9 cellular contexts compared by ENCODE assay signal in genomic region chr5:80399553-80400239, GRCh38. TPM values are rescaled to one million over a fixed set of nuclear protein-coding genes. Genes with fewer than 3 reads are reported as not detected.
DNase-seq lines count a peak whose midpoint lies in the region; ATAC-seq and TF ChIP-seq lines count a peak whose summit lies in the region.
"Had no signal": no experiment of that assay in that cellular context is flagged by ENCODE, and none has a peak within 500 bp of the region (broad histone marks: within the 10 kb centered on the region; RNA-seq: fewer than 3 reads in every experiment).

No MANE protein-coding gene starts in this region.

- no peak overlapping the region for H3K4me3 ChIP-seq in BLaER1
- H3K4me3 ChIP-seq: cardiac muscle cell had no signal

- no peaks in the 10 kb centered on the region for H3K27me3 ChIP-seq in BLaER1
- H3K27me3 ChIP-seq: cardiac muscle cell had no signal

- H3K36me3 ChIP-seq in BLaER1 = no peaks in the 10 kb centered on the region
- H3K36me3 ChIP-seq: cardiac muscle cell had no signal

- ATAC-seq in GM19452 (IDR thresholded peaks at IDR 0.05; ENCODE audit: unreplicated experiment) (peak; percentile 96), HG03457 (IDR thresholded peaks at IDR 0.05; ENCODE audit: unreplicated experiment) (peak; percentile 78), omental fat pad (ENCODE audit: low FRiP score) (peak; percentile 28)

- peaks cover 17% of the 10 kb centered on the region for H3K4me1 ChIP-seq in BLaER1

- H3K4me2 ChIP-seq in BLaER1 = peak overlapping the region; percentile 81

- H3K9me3 ChIP-seq in BLaER1 = peaks cover 13% of the 10 kb centered on the region

- no peak for TF ChIP-seq CTCF in omental fat pad (IDR thresholded peaks at IDR 0.05)

- H4K20me1 ChIP-seq in BLaER1 = no peaks in the 10 kb centered on the region

- peak; percentile 92 for DNase-seq in amniotic epithelial cell (ENCODE audit: low read depth)
- no peak for DNase-seq in omental fat pad (ENCODE audit: low spot score)
- DNase-seq in UCSD-AML1 (lab: John Stamatoyannopoulos, UW; ENCODE audit: unreplicated experiment) = no peak
- DNase-seq in KBM-7 = no peak
- no peak for DNase-seq in HK-2 (ENCODE audit: unreplicated experiment)

- peak overlapping the region; percentile 55 for H3K27ac ChIP-seq in BLaER1
- H3K27ac ChIP-seq: cardiac muscle cell had no signal

- in situ Hi-C loops in KBM-7 (cut with MboI; ENCODE audit: low pct_unique_long_range_greater_than_20kb, low sequenced_read_pairs) = no loop called here

- H3K9ac ChIP-seq in BLaER1 = no peak overlapping the region

RNA-seq across cellular contexts. Expression of gene ZFYVE16, which starts 8.2 kb away (rescaled TPM):
- 10 to 100 TPM; 24.2 to 71.2 (median 30.5) TPM for total RNA-seq in omental fat pad

Comparison
In these comparisons a context has a peak if more than half of its experiments do, and no peak if none do; other contexts are left out.
1. ATAC-seq: peak in every context shown above with its lines; median percentile 96 in GM19452; 78 in HG03457; 28 in omental fat pad.